1 cellular context compared by ENCODE assay signal in the genomic region with DNA sequence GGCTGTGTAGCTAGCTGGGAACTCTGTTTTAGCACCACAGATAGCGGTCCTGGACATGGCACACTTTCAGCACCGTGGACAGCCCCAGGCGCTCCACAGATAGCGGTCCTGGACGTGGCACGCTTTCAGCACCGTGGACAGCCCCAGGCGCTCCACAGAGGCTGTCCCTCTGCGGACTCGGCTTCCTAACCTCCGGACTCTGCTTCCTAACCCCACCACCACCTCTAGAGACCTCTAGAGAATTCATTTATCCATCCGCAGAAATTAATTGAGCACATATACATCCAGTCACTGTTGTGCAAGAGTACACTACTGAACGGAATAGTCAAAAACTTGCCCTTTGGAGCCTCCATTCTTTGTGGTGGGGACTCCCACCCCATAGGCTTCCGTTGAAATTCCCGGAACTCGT.
TF ChIP-seq lines count a peak whose summit lies in the region.

No MANE protein-coding gene starts in this region.

TF ChIP-seq in A549, 52 proteins besides CTCF, POLR2A, EP300 and RAD21 (continued from another document):
- TF ChIP-seq, protein P1, sequence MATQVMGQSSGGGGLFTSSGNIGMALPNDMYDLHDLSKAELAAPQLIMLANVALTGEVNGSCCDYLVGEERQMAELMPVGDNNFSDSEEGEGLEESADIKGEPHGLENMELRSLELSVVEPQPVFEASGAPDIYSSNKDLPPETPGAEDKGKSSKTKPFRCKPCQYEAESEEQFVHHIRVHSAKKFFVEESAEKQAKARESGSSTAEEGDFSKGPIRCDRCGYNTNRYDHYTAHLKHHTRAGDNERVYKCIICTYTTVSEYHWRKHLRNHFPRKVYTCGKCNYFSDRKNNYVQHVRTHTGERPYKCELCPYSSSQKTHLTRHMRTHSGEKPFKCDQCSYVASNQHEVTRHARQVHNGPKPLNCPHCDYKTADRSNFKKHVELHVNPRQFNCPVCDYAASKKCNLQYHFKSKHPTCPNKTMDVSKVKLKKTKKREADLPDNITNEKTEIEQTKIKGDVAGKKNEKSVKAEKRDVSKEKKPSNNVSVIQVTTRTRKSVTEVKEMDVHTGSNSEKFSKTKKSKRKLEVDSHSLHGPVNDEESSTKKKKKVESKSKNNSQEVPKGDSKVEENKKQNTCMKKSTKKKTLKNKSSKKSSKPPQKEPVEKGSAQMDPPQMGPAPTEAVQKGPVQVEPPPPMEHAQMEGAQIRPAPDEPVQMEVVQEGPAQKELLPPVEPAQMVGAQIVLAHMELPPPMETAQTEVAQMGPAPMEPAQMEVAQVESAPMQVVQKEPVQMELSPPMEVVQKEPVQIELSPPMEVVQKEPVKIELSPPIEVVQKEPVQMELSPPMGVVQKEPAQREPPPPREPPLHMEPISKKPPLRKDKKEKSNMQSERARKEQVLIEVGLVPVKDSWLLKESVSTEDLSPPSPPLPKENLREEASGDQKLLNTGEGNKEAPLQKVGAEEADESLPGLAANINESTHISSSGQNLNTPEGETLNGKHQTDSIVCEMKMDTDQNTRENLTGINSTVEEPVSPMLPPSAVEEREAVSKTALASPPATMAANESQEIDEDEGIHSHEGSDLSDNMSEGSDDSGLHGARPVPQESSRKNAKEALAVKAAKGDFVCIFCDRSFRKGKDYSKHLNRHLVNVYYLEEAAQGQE (IDR thresholded peaks at IDR 0.05): peak; percentile 100
- peak; percentile 97 for TF ChIP-seq EHF (CRISPR knock-in tag; IDR thresholded peaks at IDR 0.05)
- TF ChIP-seq HEYL (CRISPR knock-in tag; IDR thresholded peaks at IDR 0.05): peak; percentile 88
